8 cellular contexts compared by ENCODE assay signal in genomic region chr1:28579374-28579773, GRCh38. TPM values are rescaled to one million over a fixed set of nuclear protein-coding genes. Genes with fewer than 3 reads are reported as not detected.
DNase-seq lines count a peak whose midpoint lies in the region; ATAC-seq, FAIRE-seq and TF ChIP-seq lines count a peak whose summit lies in the region.

No MANE protein-coding gene starts in this region.

- H3K4me3 ChIP-seq in GM12865 (ENCODE audit: low read depth, low read length) = peak overlapping the region; percentile 65
- peak overlapping the region; percentile 93 for H3K4me3 ChIP-seq in endodermal cell (ENCODE audit: low read length)
- peak overlapping the region; percentile 85 for H3K4me3 ChIP-seq in psoas muscle

- ATAC-seq in psoas muscle (no peak), Right ventricle myocardium inferior (no peak)

- no peak for TF ChIP-seq CTCF in GM12865 (IDR thresholded peaks at IDR 0.05; ENCODE audit: insufficient read depth, low read depth, low read length, missing control alignments)
- no peak for TF ChIP-seq CTCF in endodermal cell (conservative IDR thresholded peaks at IDR 0.05)
- no peak for TF ChIP-seq CTCF in psoas muscle (IDR thresholded peaks at IDR 0.05)

- peak overlapping the region; percentile 94 for H3K4me3 Mint-ChIP-seq in endodermal cell

- no peak for FAIRE-seq in RCC 7860 (lab: Jason Lieb, UNC)

- peaks cover 45% of the 10 kb centered on the region for H3K36me3 ChIP-seq in endodermal cell (ENCODE audit: control insufficient read depth, insufficient read depth, low read length)
- H3K36me3 ChIP-seq in psoas muscle (ENCODE audit: insufficient read depth in 1 of 2, low read depth in 1 of 2) = peaks cover 7 to 66% of the 10 kb centered on the region in 2 donors

- H3K9ac ChIP-seq in endodermal cell (ENCODE audit: extremely low read depth, low read length, poor library complexity, severe bottlenecking) = peak overlapping the region; percentile 73

- H3K27ac ChIP-seq in endodermal cell (ENCODE audit: low read depth, low read length) (no peak overlapping the region), psoas muscle (no peak overlapping the region)

- intact Hi-C loops in psoas muscle (cut with DNase I) = no loop called here
- intact Hi-C loops in Right ventricle myocardium inferior (cut with DNase I) = no loop called here

- DNase-seq in GM12865 (ENCODE audit: low read depth) (no peak), RCC 7860 (ENCODE audit: low spot score) (peak; percentile 28), endodermal cell (no peak), psoas muscle (no peak), COR-L47 (lab: John Stamatoyannopoulos, UW) (no peak), KG1 (lab: John Stamatoyannopoulos, UW) (no peak), Right ventricle myocardium inferior (ENCODE audit: missing footprints) (no peak), NCI-H2081 (lab: John Stamatoyannopoulos, UW) (no peak)

- H3K4me1 ChIP-seq in endodermal cell (ENCODE audit: control insufficient read depth, insufficient read depth, low read length) (no peaks in the 10 kb centered on the region), psoas muscle (peaks cover 18% of the 10 kb centered on the region)

- no peaks in the 10 kb centered on the region for H3K9me3 Mint-ChIP-seq in endodermal cell

- no peaks in the 10 kb centered on the region for H3K9me3 ChIP-seq in endodermal cell (ENCODE audit: control insufficient read depth, low read length)
- no peaks in the 10 kb centered on the region for H3K9me3 ChIP-seq in psoas muscle

- peaks cover 20% of the 10 kb centered on the region for H3K4me1 Mint-ChIP-seq in endodermal cell

- peaks cover 7% of the 10 kb centered on the region for H3K27me3 Mint-ChIP-seq in endodermal cell (ENCODE audit: insufficient read depth)

- H3K27me3 ChIP-seq in endodermal cell (ENCODE audit: control insufficient read depth, insufficient read depth, low read length, poor library complexity, severe bottlenecking) (peaks cover 6% of the 10 kb centered on the region), psoas muscle (ENCODE audit: insufficient read depth in 3 of 3, low read length in 2 of 3) (no peaks in the 10 kb centered on the region)

- H3K27ac Mint-ChIP-seq in endodermal cell = peak overlapping the region; percentile 74

- 87 to 100% methylated on average over 1 of the region's 1 CpG for WGBS in endodermal cell (ENCODE audit: insufficient coverage in 1 of 2, insufficient read length in 1 of 2), 2 experiments
- 85 to 100% (median 93%) methylated on average over 1 of the region's 1 CpG for whole genome bisulfite sequencing in psoas muscle, 3 donors

- H3K36me3 Mint-ChIP-seq in endodermal cell (ENCODE audit: low read depth) = peaks cover 44% of the 10 kb centered on the region

RNA-seq across cellular contexts. Expression of gene RAB42, which starts 12.7 kb away (rescaled TPM):
- 1 to 10 TPM; 2.1 to 3.0 TPM for total RNA-seq in endodermal cell
- polyA plus RNA-seq in endodermal cell (2013, experiment 1 of 2) = 2.6 TPM
- 3.1 TPM for polyA plus RNA-seq in endodermal cell (2013, experiment 2 of 2)
- total RNA-seq in psoas muscle = 1 to 10 TPM in 1 of 4 donors, under 1 TPM in 3; 0.32 to 1.3 (median 0.68) TPM
- under 1 TPM; 0.16 to 0.34 (median 0.21) TPM for polyA plus RNA-seq in psoas muscle
- 1.6 TPM for total RNA-seq in Right ventricle myocardium inferior

RNA-seq across cellular contexts. Expression of gene TRNAU1AP, which starts 26.5 kb away (rescaled TPM):
- total RNA-seq in endodermal cell (10 to 100 TPM; 49.6 to 53.7 TPM), psoas muscle (10 to 100 TPM in 3 of 4 donors, 1 to 10 TPM in 1; 7.5 to 17.5 (median 12.2) TPM), Right ventricle myocardium inferior (15.9 TPM)
- 31.5 TPM for polyA plus RNA-seq in endodermal cell (2013, experiment 1 of 2)
- polyA plus RNA-seq in endodermal cell (2013, experiment 2 of 2) = 27.0 TPM
- 10 to 100 TPM in 2 of 3 donors, 1 to 10 TPM in 1; 7.3 to 12.9 (median 10.8) TPM for polyA plus RNA-seq in psoas muscle
